11 cellular contexts compared by ENCODE assay signal in genomic region chr3:177351757-177352158, GRCh38.
DNase-seq lines count a peak whose midpoint lies in the region; ATAC-seq and TF ChIP-seq lines count a peak whose summit lies in the region.
"Had no signal": no experiment of that assay in that cellular context is flagged by ENCODE, and none has a peak within 500 bp of the region (broad histone marks: within the 10 kb centered on the region; RNA-seq: fewer than 3 reads in every experiment).

No MANE protein-coding gene starts in this region.

- H3K27me3 ChIP-seq in gastrocnemius medialis (no peaks in the 10 kb centered on the region), H7 (ENCODE audit: control insufficient read depth, insufficient read depth, low read length) (peaks cover 16% of the 10 kb centered on the region; the same call in 1 of the 2 replicates)
- H3K27me3 ChIP-seq: upper lobe of left lung had no signal

- H3K4me3 ChIP-seq in gastrocnemius medialis (no peak overlapping the region), H7 (ENCODE audit: insufficient read depth, low read depth, low read length) (no peak overlapping the region)
- H3K4me3 ChIP-seq: upper lobe of left lung had no signal

- H3K4me1 ChIP-seq in gastrocnemius medialis, result peaks cover 23 to 27% of the 10 kb centered on the region in 2 donors

- ATAC-seq in GM19023 (IDR thresholded peaks at IDR 0.05; ENCODE audit: unreplicated experiment), result peak; percentile 94
- peak; percentile 99 for ATAC-seq in GM21786 (IDR thresholded peaks at IDR 0.05; ENCODE audit: unreplicated experiment)
- peak; percentile 98 for ATAC-seq in HG03521 (IDR thresholded peaks at IDR 0.05; ENCODE audit: unreplicated experiment)
- no peak for ATAC-seq in gastrocnemius medialis

- H3K27ac ChIP-seq in gastrocnemius medialis, result peak overlapping the region; percentile 63 to 75 (median 70)

- DNase-seq in gastrocnemius medialis, result no peak
- DNase-seq in H7, result no peak
- DNase-seq in NCI-H526 treated with DMSO at 0.1 percent for 48 hours (lab: John Stamatoyannopoulos, UW), result no peak
- DNase-seq in NCI-H128 (lab: John Stamatoyannopoulos, UW; ENCODE audit: unreplicated experiment), result no peak
- no peak for DNase-seq in head of caudate nucleus
- DNase-seq: activated CD4-positive, CD25-positive, alpha-beta regulatory T cell; islet precursor cell; upper lobe of left lung had no signal

- in situ Hi-C loops in gastrocnemius medialis (cut with MboI; ENCODE audit: low sequenced_read_pairs in 4 of 4), result loop anchor here in 3 of 4 donors (10.0 to 25.0 kb wide), 2 partner anchors 289 to 297 kb away; no protein-coding TSS in a partner anchor

- H3K36me3 ChIP-seq in gastrocnemius medialis, result no peaks in the 10 kb centered on the region
- no peaks in the 10 kb centered on the region for H3K36me3 ChIP-seq in H7 (replicated peaks; ENCODE audit: control insufficient read depth, insufficient read depth, low read length)
- H3K36me3 ChIP-seq: upper lobe of left lung had no signal

- H3K9me3 ChIP-seq in gastrocnemius medialis, result no peaks in the 10 kb centered on the region
- H3K9me3 ChIP-seq: upper lobe of left lung had no signal

- intact Hi-C loops in gastrocnemius medialis (cut with DNase I; ENCODE audit: low total_unique reads), result no loop called here
- intact Hi-C loops in head of caudate nucleus (cut with DNase I), result no loop called here

- no peak for TF ChIP-seq CTCF in gastrocnemius medialis (IDR thresholded peaks at IDR 0.05 in 4 of 5, conservative IDR thresholded peaks at IDR 0.05 in 1 of 5)

- TF ChIP-seq POLR2A in gastrocnemius medialis (IDR thresholded peaks at IDR 0.05), result no peak

Comparison
In these comparisons a context has a peak if more than half of its experiments do, and no peak if none do; other contexts are left out.
1. ATAC-seq: peak in GM19023 (single experiment), GM21786 (single experiment) and HG03521 (single experiment); none in gastrocnemius medialis (0 of 2).